8 cellular contexts compared by ENCODE assay signal in genomic region chr6:33768644-33769120, GRCh38. TPM values are rescaled to one million over a fixed set of nuclear protein-coding genes. Genes with fewer than 3 reads are reported as not detected.
DNase-seq lines count a peak whose midpoint lies in the region; ATAC-seq, FAIRE-seq and TF ChIP-seq lines count a peak whose summit lies in the region.

No MANE protein-coding gene starts in this region.

- intact Hi-C loops in activated CD4-positive, alpha-beta T cell treated with anti-CD3 and anti-CD28 coated beads for 36 hours (cut with DNase I, micrococcal nuclease): loop anchor here in 1 of 2 experiments (1.0 kb wide), 1 partner anchor 386 kb away; no protein-coding TSS in a partner anchor
- intact Hi-C loops in colonic mucosa (cut with DNase I): loop anchor here (5.0 kb wide), 1 partner anchor 384 kb away; no protein-coding TSS in a partner anchor

- H3K4me3 Mint-ChIP-seq in activated CD4-positive, alpha-beta T cell treated with anti-CD3 and anti-CD28 coated beads for 36 hours: no peak overlapping the region

- FAIRE-seq in GM19239 (lab: Jason Lieb, UNC): no peak

- H3K36me3 ChIP-seq in colonic mucosa (peaks cover 5% of the 10 kb centered on the region), liver (ENCODE audit: control insufficient read depth in 4 of 4, insufficient read depth in 3 of 4, low read depth in 1 of 4, low read length in 3 of 4) (peaks cover 0 to 13% (median 1%) of the 10 kb centered on the region in 4 donors)

- peak; percentile 82 to 92 for TF ChIP-seq RAD21 in liver (IDR thresholded peaks at IDR 0.05)

- DNase-seq in AG09309 (ENCODE audit: low read depth): peak; percentile 60
- peak; percentile 78 for DNase-seq in GM19239 (ENCODE audit: insufficient read length, low spot score)
- DNase-seq in NCI-H446 treated with DMSO at 0.1 percent for 48 hours (lab: John Stamatoyannopoulos, UW): peak; percentile 20
- peak; percentile 89 for DNase-seq in activated CD4-positive, alpha-beta T cell treated with anti-CD3 and anti-CD28 coated beads for 36 hours
- peak; percentile 87 for DNase-seq in colonic mucosa
- DNase-seq in stimulated activated CD4-positive, alpha-beta T cell treated with anti-CD3 and anti-CD28 coated beads, TNF-alpha, amount 100 ng/mL, for 24 hours (ENCODE audit: low read depth in 3 of 3): peak; percentile 41 to 74 (median 60)

- H3K9ac ChIP-seq in colonic mucosa (ENCODE audit: low read depth in 2 of 2, low read length in 2 of 2) (no peak overlapping the region), liver (ENCODE audit: low read depth in 1 of 2, low read length in 2 of 2) (no peak overlapping the region)

- no peak overlapping the region for H3K27ac Mint-ChIP-seq in activated CD4-positive, alpha-beta T cell treated with anti-CD3 and anti-CD28 coated beads for 36 hours

- no peaks in the 10 kb centered on the region for H3K27me3 Mint-ChIP-seq in activated CD4-positive, alpha-beta T cell treated with anti-CD3 and anti-CD28 coated beads for 36 hours

- peaks cover 8% of the 10 kb centered on the region for H3K36me3 Mint-ChIP-seq in activated CD4-positive, alpha-beta T cell treated with anti-CD3 and anti-CD28 coated beads for 36 hours (ENCODE audit: low read depth)

- H3K4me1 ChIP-seq in colonic mucosa (peaks cover 4% of the 10 kb centered on the region), liver (ENCODE audit: control insufficient read depth in 4 of 4, insufficient read depth in 4 of 4, low read length in 3 of 4) (peaks cover 0 to 11% (median 5%) of the 10 kb centered on the region in 4 donors)

- no peak overlapping the region for H3K4me3 ChIP-seq in AG09309 (ENCODE audit: control insufficient read depth, low read depth, low read length)
- no peak overlapping the region for H3K4me3 ChIP-seq in colonic mucosa
- no peak overlapping the region for H3K4me3 ChIP-seq in liver (ENCODE audit: low read depth in 1 of 3, low read length in 3 of 3)

- no peak overlapping the region for H3K27ac ChIP-seq in colonic mucosa
- H3K27ac ChIP-seq in liver (ENCODE audit: low read depth in 1 of 2, low read length in 2 of 2): no peak overlapping the region

- POLR2A ChIA-PET in activated CD4-positive, alpha-beta T cell treated with anti-CD3 and anti-CD28 coated beads for 36 hours (lab: Charles Lee): no interaction called here

- ATAC-seq in activated CD4-positive, alpha-beta T cell treated with anti-CD3 and anti-CD28 coated beads for 36 hours: peak; percentile 81
- no peak for ATAC-seq in HG03571 (IDR thresholded peaks at IDR 0.05; ENCODE audit: unreplicated experiment)

- H3K4me1 Mint-ChIP-seq in activated CD4-positive, alpha-beta T cell treated with anti-CD3 and anti-CD28 coated beads for 36 hours: peaks cover 2% of the 10 kb centered on the region

- CTCF ChIA-PET in activated CD4-positive, alpha-beta T cell treated with anti-CD3 and anti-CD28 coated beads for 36 hours (lab: Charles Lee): interaction anchor here (0.6 to 4.5 kb wide), 6 partner anchors 7 to 366 kb away, joined by 3 to 24 read pairs (median 4); no protein-coding TSS in a partner anchor

- WGBS in liver: 36% methylated on average over 7 of the region's 7 CpGs

- no peaks in the 10 kb centered on the region for H3K9me3 Mint-ChIP-seq in activated CD4-positive, alpha-beta T cell treated with anti-CD3 and anti-CD28 coated beads for 36 hours (ENCODE audit: low read depth)

- TF ChIP-seq CTCF in AG09309 (IDR thresholded peaks at IDR 0.05; ENCODE audit: control insufficient read depth, insufficient read depth, low read depth, low read length, missing control alignments): peak; percentile 95
- peak; percentile 82 for TF ChIP-seq CTCF in colonic mucosa (IDR thresholded peaks at IDR 0.05)
- peak; percentile 78 for TF ChIP-seq CTCF in liver (IDR thresholded peaks at IDR 0.05; ENCODE audit: low read depth, low read length, missing input control)

- no peaks in the 10 kb centered on the region for H3K9me3 ChIP-seq in colonic mucosa
- H3K9me3 ChIP-seq in liver (ENCODE audit: control insufficient read depth in 4 of 4, low read length in 3 of 4): no peaks in the 10 kb centered on the region

- no peaks in the 10 kb centered on the region for H3K27me3 ChIP-seq in colonic mucosa
- H3K27me3 ChIP-seq in liver (ENCODE audit: control insufficient read depth in 4 of 4, insufficient read depth in 4 of 4, low read length in 3 of 4): no peaks in the 10 kb centered on the region

TF ChIP-seq in liver, 16 proteins besides CTCF, POLR2A, EP300 and RAD21:
- TF ChIP-seq ZBTB33 (IDR thresholded peaks at IDR 0.05) (no peak), EGR1 (IDR thresholded peaks at IDR 0.05; ENCODE audit: low read depth in 2 of 2) (no peak), FOXA1 (IDR thresholded peaks at IDR 0.05) (no peak), NR2F2 (IDR thresholded peaks at IDR 0.05) (no peak), YY1 (IDR thresholded peaks at IDR 0.05) (no peak), SP1 (IDR thresholded peaks at IDR 0.05) (no peak), MAX (IDR thresholded peaks at IDR 0.05) (no peak), HNF4A (conservative IDR thresholded peaks at IDR 0.05) (no peak), FOXA2 (IDR thresholded peaks at IDR 0.05) (no peak), RXRA (IDR thresholded peaks at IDR 0.05) (no peak), TAF1 (conservative IDR thresholded peaks at IDR 0.05) (no peak), JUND (IDR thresholded peaks at IDR 0.05) (no peak), HNF4G (IDR thresholded peaks at IDR 0.05) (no peak), GABPA (IDR thresholded peaks at IDR 0.05 in 1 of 2, conservative IDR thresholded peaks at IDR 0.05 in 1 of 2) (no peak)
- TF ChIP-seq, protein P1, sequence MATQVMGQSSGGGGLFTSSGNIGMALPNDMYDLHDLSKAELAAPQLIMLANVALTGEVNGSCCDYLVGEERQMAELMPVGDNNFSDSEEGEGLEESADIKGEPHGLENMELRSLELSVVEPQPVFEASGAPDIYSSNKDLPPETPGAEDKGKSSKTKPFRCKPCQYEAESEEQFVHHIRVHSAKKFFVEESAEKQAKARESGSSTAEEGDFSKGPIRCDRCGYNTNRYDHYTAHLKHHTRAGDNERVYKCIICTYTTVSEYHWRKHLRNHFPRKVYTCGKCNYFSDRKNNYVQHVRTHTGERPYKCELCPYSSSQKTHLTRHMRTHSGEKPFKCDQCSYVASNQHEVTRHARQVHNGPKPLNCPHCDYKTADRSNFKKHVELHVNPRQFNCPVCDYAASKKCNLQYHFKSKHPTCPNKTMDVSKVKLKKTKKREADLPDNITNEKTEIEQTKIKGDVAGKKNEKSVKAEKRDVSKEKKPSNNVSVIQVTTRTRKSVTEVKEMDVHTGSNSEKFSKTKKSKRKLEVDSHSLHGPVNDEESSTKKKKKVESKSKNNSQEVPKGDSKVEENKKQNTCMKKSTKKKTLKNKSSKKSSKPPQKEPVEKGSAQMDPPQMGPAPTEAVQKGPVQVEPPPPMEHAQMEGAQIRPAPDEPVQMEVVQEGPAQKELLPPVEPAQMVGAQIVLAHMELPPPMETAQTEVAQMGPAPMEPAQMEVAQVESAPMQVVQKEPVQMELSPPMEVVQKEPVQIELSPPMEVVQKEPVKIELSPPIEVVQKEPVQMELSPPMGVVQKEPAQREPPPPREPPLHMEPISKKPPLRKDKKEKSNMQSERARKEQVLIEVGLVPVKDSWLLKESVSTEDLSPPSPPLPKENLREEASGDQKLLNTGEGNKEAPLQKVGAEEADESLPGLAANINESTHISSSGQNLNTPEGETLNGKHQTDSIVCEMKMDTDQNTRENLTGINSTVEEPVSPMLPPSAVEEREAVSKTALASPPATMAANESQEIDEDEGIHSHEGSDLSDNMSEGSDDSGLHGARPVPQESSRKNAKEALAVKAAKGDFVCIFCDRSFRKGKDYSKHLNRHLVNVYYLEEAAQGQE (IDR thresholded peaks at IDR 0.05): no peak

RNA-seq across cellular contexts. Expression of gene LEMD2, which starts 20.2 kb away (rescaled TPM):
- 10 to 100 TPM; 55.2 to 61.5 TPM for total RNA-seq in activated CD4-positive, alpha-beta T cell treated with anti-CD3 and anti-CD28 coated beads for 36 hours
- total RNA-seq in colonic mucosa (10 to 100 TPM; 61.6 to 68.1 TPM), liver (10 to 100 TPM; 14.2 to 23.1 TPM)
- polyA plus RNA-seq in liver: 10 to 100 TPM in 1 of 2 donors, 1 to 10 TPM in 1; 6.5 to 19.0 TPM

RNA-seq across cellular contexts. Expression of gene IP6K3, which starts 22.0 kb away (rescaled TPM):
- not detected for total RNA-seq in activated CD4-positive, alpha-beta T cell treated with anti-CD3 and anti-CD28 coated beads for 36 hours
- total RNA-seq in colonic mucosa (under 1 TPM; 0.17 to 0.29 TPM), liver (10 to 100 TPM in 1 of 2 donors, 1 to 10 TPM in 1; 7.0 to 12.9 TPM)
- polyA plus RNA-seq in liver: 1 to 10 TPM; 1.5 to 6.4 TPM

RNA-seq across cellular contexts. Expression of gene MLN, which starts 35.1 kb away (rescaled TPM):
- not detected for total RNA-seq in activated CD4-positive, alpha-beta T cell treated with anti-CD3 and anti-CD28 coated beads for 36 hours
- total RNA-seq in colonic mucosa (under 1 TPM in 1 of 2 donors, not detected in 1; 0.48 TPM), liver (not detected)
- polyA plus RNA-seq in liver: not detected

RNA-seq across cellular contexts. Expression of gene UQCC2, which starts 57.2 kb away (rescaled TPM):
- 100 to 1,000 TPM; 141 to 147 TPM for total RNA-seq in activated CD4-positive, alpha-beta T cell treated with anti-CD3 and anti-CD28 coated beads for 36 hours
- total RNA-seq in colonic mucosa (10 to 100 TPM; 45.0 to 81.7 TPM), liver (1 to 10 TPM; 6.8 to 8.3 TPM)
- 10 to 100 TPM; 36.5 to 75.9 TPM for polyA plus RNA-seq in liver

Comparison
In these comparisons a context has a peak if more than half of its experiments do, and no peak if none do; other contexts are left out.
1. DNase-seq: peak in every context shown above with its lines; median percentile 89 in activated CD4-positive, alpha-beta T cell treated with anti-CD3 and anti-CD28 coated beads for 36 hours; 87 in colonic mucosa; 78 in GM19239; 60 in AG09309; 60 in stimulated activated CD4-positive, alpha-beta T cell treated with anti-CD3 and anti-CD28 coated beads, TNF-alpha, amount 100 ng/mL, for 24 hours; 20 in NCI-H446 treated with DMSO at 0.1 percent for 48 hours.
2. RNA of gene IP6K3, which starts 22.0 kb away (total RNA-seq): 7.0 to 12.9 TPM in liver; 0.17 to 0.29 TPM in colonic mucosa and not detected in activated CD4-positive, alpha-beta T cell treated with anti-CD3 and anti-CD28 coated beads for 36 hours; every median in the first group is over 4 times any median in the second.
3. Peak in every context shown above with its lines, with median percentiles within 50 percentile points of each other: CTCF ChIP-seq.